Comparison of ENCODE assay signal across 24 cellular contexts in the genomic region with DNA sequence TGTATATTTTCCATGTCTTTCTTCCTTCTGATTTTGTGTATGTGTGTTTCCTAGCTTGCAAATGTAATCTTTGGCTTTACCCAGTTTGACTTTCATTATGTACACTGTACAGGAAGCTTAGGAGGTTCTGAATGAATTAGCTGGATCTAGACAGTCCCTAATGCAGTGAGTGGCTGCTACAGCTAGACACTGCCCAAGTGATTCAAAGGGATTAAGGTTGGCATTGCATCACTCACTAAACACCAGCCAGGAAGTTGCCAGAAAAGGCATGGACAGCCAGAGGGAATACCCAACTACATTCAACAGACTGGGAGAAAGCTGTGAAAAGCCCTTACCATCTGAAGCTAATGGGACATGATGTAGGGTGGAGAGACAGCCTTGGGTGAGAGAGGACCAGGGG.
A peak's percentile ranks its signal among the peaks of the same experiment; 100 is the strongest.
DNase-seq lines count a peak whose midpoint lies in the region; ATAC-seq and TF ChIP-seq lines count a peak whose summit lies in the region.
"Had no signal": no experiment of that assay in that cellular context is flagged by ENCODE, and none has a peak within 500 bp of the region (broad histone marks: within the 10 kb centered on the region; RNA-seq: fewer than 3 reads in every experiment).

No MANE protein-coding gene starts in this region.

- TF ChIP-seq CTCF in heart left ventricle (IDR thresholded peaks at IDR 0.05), result no peak
- no peak for TF ChIP-seq CTCF in left ventricle myocardium inferior (IDR thresholded peaks at IDR 0.05; ENCODE audit: borderline replicate concordance)
- TF ChIP-seq CTCF in PC-9 (conservative IDR thresholded peaks at IDR 0.05), result no peak
- no peak for TF ChIP-seq CTCF in smooth muscle cell (IDR thresholded peaks at IDR 0.05; ENCODE audit: borderline replicate concordance, insufficient read depth, poor library complexity, severe bottlenecking)

- no peaks in the 10 kb centered on the region for H3F3A ChIP-seq in PC-9 (ENCODE audit: insufficient read depth, low read depth)
- peaks cover 6% of the 10 kb centered on the region for H3F3A ChIP-seq in smooth muscle cell (ENCODE audit: low read depth)

- H3K27ac ChIP-seq in heart left ventricle (no peak overlapping the region), left ventricle myocardium inferior (replicated peaks) (no peak overlapping the region), PC-9 (no peak overlapping the region), epithelial cell of prostate (peak overlapping the region; percentile 93), smooth muscle cell (ENCODE audit: low read depth) (peak overlapping the region; percentile 61)
- H3K27ac ChIP-seq: C4-2B, cardiac muscle cell, parathyroid adenoma had no signal

- H4K20me1 ChIP-seq in PC-9 (ENCODE audit: insufficient read depth), result no peaks in the 10 kb centered on the region
- H4K20me1 ChIP-seq in smooth muscle cell (ENCODE audit: low read depth), result no peaks in the 10 kb centered on the region

- H3K27me3 ChIP-seq in heart left ventricle (no peaks in the 10 kb centered on the region), left ventricle myocardium inferior (ENCODE audit: low read depth) (no peaks in the 10 kb centered on the region), PC-9 (ENCODE audit: insufficient read depth, low read depth) (no peaks in the 10 kb centered on the region), smooth muscle cell (ENCODE audit: low read depth) (no peaks in the 10 kb centered on the region)
- H3K27me3 ChIP-seq: cardiac muscle cell had no signal

- no peak for TF ChIP-seq POLR2A in heart left ventricle (IDR thresholded peaks at IDR 0.05)

- POLR2A ChIA-PET in PC-9 (lab: Charles Lee; ENCODE audit: unreplicated experiment), result no interaction called here

- no TSS peak for BruUV-seq in PC-9 (replicated peaks; lab: Mats Ljungman, UMichigan)

- H3K9ac ChIP-seq in smooth muscle cell (ENCODE audit: low read depth), result no peak overlapping the region
- H3K9ac ChIP-seq: parathyroid adenoma had no signal

- CTCF ChIA-PET in PC-9 (lab: Charles Lee), result no interaction called here

- H3K4me1 Mint-ChIP-seq in natural killer cell treated with Interleukin-12 subunit alpha and Interleukin-12 subunit beta and Interleukin-15 and Interleukin-18, amount 100 ng/mL, for 72 hours (ENCODE audit: low read depth in 2 of 2), result no peaks in the 10 kb centered on the region
- H3K4me1 Mint-ChIP-seq: nephron progenitor cell had no signal

- H3K4me3 ChIP-seq in heart left ventricle, result no peak overlapping the region
- no peak overlapping the region for H3K4me3 ChIP-seq in left ventricle myocardium inferior
- H3K4me3 ChIP-seq in PC-9, result no peak overlapping the region
- no peak overlapping the region for H3K4me3 ChIP-seq in smooth muscle cell
- H3K4me3 ChIP-seq: cardiac muscle cell, HAP-1, K562 had no signal

- H3K27ac Mint-ChIP-seq in natural killer cell treated with Interleukin-12 subunit alpha and Interleukin-12 subunit beta and Interleukin-15 and Interleukin-18, amount 100 ng/mL, for 72 hours, result no peak overlapping the region
- H3K27ac Mint-ChIP-seq: activated CD8-positive, alpha-beta T cell treated with anti-CD3 and anti-CD28 coated beads for 36 hours; dendritic cell treated with granulocyte-macrophage colony-stimulating factor and Interleukin-4, amounts not matched to agents 40 ng/mL and 50 ng/mL, for 4 days; nephron progenitor cell had no signal

- H3K27me3 Mint-ChIP-seq in natural killer cell treated with Interleukin-12 subunit alpha and Interleukin-12 subunit beta and Interleukin-15 and Interleukin-18, amount 100 ng/mL, for 72 hours, result peaks cover 14 to 44% of the 10 kb centered on the region in 2 donors
- H3K27me3 Mint-ChIP-seq: dendritic cell treated with granulocyte-macrophage colony-stimulating factor and Interleukin-4, amounts not matched to agents 40 ng/mL and 50 ng/mL, for 4 days had no signal

- no peaks in the 10 kb centered on the region for H3K36me3 Mint-ChIP-seq in natural killer cell treated with Interleukin-12 subunit alpha and Interleukin-12 subunit beta and Interleukin-15 and Interleukin-18, amount 100 ng/mL, for 72 hours

- peak overlapping the region; percentile 53; the same call in 1 of the 2 replicates for H2AFZ ChIP-seq in PC-9
- peak overlapping the region; percentile 42 for H2AFZ ChIP-seq in smooth muscle cell (ENCODE audit: low read depth)
- H2AFZ ChIP-seq: parathyroid adenoma had no signal

- H3K4me3 Mint-ChIP-seq in natural killer cell treated with Interleukin-12 subunit alpha and Interleukin-12 subunit beta and Interleukin-15 and Interleukin-18, amount 100 ng/mL, for 72 hours, result no peak overlapping the region
- H3K4me3 Mint-ChIP-seq: activated CD8-positive, alpha-beta T cell treated with anti-CD3 and anti-CD28 coated beads for 36 hours; dendritic cell treated with granulocyte-macrophage colony-stimulating factor and Interleukin-4, amounts not matched to agents 40 ng/mL and 50 ng/mL, for 4 days; nephron progenitor cell had no signal

- intact Hi-C loops in heart left ventricle (cut with DNase I) (no loop called here), left ventricle myocardium inferior (cut with micrococcal nuclease) (no loop called here), PC-9 (cut with micrococcal nuclease; ENCODE audit: unreplicated experiment) (no loop called here)

- DNase-seq in heart left ventricle (no peak), left ventricle myocardium inferior (no peak), PC-9 (no peak), epithelial cell of prostate (ENCODE audit: low read depth, low spot score) (peak; percentile 34), smooth muscle cell (lab: John Stamatoyannopoulos, UW; ENCODE audit: unreplicated experiment) (no peak), C1 segment of cervical spinal cord (lab: John Stamatoyannopoulos, UW) (no peak)
- no peak for DNase-seq in natural killer cell treated with Interleukin-12 subunit alpha and Interleukin-12 subunit beta and Interleukin-15 and Interleukin-18, amount 100 ng/mL, for 72 hours (ENCODE audit: low spot score)
- DNase-seq: activated CD4-positive, CD25-positive, alpha-beta regulatory T cell treated with anti-CD3 and anti-CD28 coated beads, Interleukin-2, amount 50 U/mL, for 72 hours; activated CD8-positive, alpha-beta T cell treated with anti-CD3 and anti-CD28 coated beads for 36 hours; activated gamma-delta T cell; activated T-cell treated with anti-CD3 and anti-CD28 coated beads for 4 hours; GDM1; head of caudate nucleus; NCI-H1694 treated with DMSO at 0.1 percent for 48 hours; NCI-H2227 treated with DMSO at 0.1 percent for 48 hours; nephron progenitor cell; NK-92 treated with Interleukin-12 subunit alpha and Interleukin-12 subunit beta, amount 100 ng/mL, for 24 hours had no signal

- H3K9me3 Mint-ChIP-seq in natural killer cell treated with Interleukin-12 subunit alpha and Interleukin-12 subunit beta and Interleukin-15 and Interleukin-18, amount 100 ng/mL, for 72 hours, result no peaks in the 10 kb centered on the region
- H3K9me3 Mint-ChIP-seq: dendritic cell treated with granulocyte-macrophage colony-stimulating factor and Interleukin-4, amounts not matched to agents 40 ng/mL and 50 ng/mL, for 4 days had no signal

- H3K79me2 ChIP-seq in PC-9 (ENCODE audit: low read depth), result no peaks in the 10 kb centered on the region
- H3K79me2 ChIP-seq in smooth muscle cell (ENCODE audit: low read depth), result no peaks in the 10 kb centered on the region
- H3K79me2 ChIP-seq: parathyroid adenoma had no signal

- no peaks in the 10 kb centered on the region for H3K36me3 ChIP-seq in heart left ventricle
- H3K36me3 ChIP-seq in left ventricle myocardium inferior, result no peaks in the 10 kb centered on the region
- H3K36me3 ChIP-seq in PC-9 (ENCODE audit: low read depth), result no peaks in the 10 kb centered on the region
- no peaks in the 10 kb centered on the region for H3K36me3 ChIP-seq in smooth muscle cell (ENCODE audit: low read depth)
- H3K36me3 ChIP-seq: cardiac muscle cell, HAP-1 had no signal

- ATAC-seq in heart left ventricle (peak in 3 of 4 donors; percentile 42 to 58 (median 58)), GM19397 (IDR thresholded peaks at IDR 0.05; ENCODE audit: unreplicated experiment) (no peak)
- no peak for ATAC-seq in natural killer cell treated with Interleukin-12 subunit alpha and Interleukin-12 subunit beta and Interleukin-15 and Interleukin-18, amount 100 ng/mL, for 72 hours
- ATAC-seq: activated CD8-positive, alpha-beta T cell treated with anti-CD3 and anti-CD28 coated beads for 36 hours; K562 had no signal

- H3K9me3 ChIP-seq in heart left ventricle, result peaks cover 0 to 18% (median 2%) of the 10 kb centered on the region in 12 donors
- H3K9me3 ChIP-seq in left ventricle myocardium inferior (replicated peaks), result peaks cover 26% of the 10 kb centered on the region
- no peaks in the 10 kb centered on the region for H3K9me3 ChIP-seq in PC-9 (ENCODE audit: insufficient read depth, low read depth)
- no peaks in the 10 kb centered on the region for H3K9me3 ChIP-seq in smooth muscle cell (replicated peaks; ENCODE audit: low read depth)
- H3K9me3 ChIP-seq: HAP-1 had no signal

- no peaks in the 10 kb centered on the region for H3K9me2 ChIP-seq in PC-9 (ENCODE audit: insufficient read depth)

- no peaks in the 10 kb centered on the region for H3K4me1 ChIP-seq in heart left ventricle
- no peaks in the 10 kb centered on the region for H3K4me1 ChIP-seq in left ventricle myocardium inferior
- peaks cover 11% of the 10 kb centered on the region for H3K4me1 ChIP-seq in PC-9 (replicated peaks; ENCODE audit: insufficient read depth)
- H3K4me1 ChIP-seq in smooth muscle cell (ENCODE audit: low read depth), result no peaks in the 10 kb centered on the region
- H3K4me1 ChIP-seq: HAP-1, parathyroid adenoma had no signal

- H3K4me2 ChIP-seq in PC-9 (peak overlapping the region; percentile 4; the same call in 1 of the 2 replicates), smooth muscle cell (peak overlapping the region; percentile 64)

Comparison
In these comparisons a context has a peak if more than half of its experiments do, and no peak if none do; other contexts are left out.
1. ATAC-seq: peak in heart left ventricle (3 of 4); none in natural killer cell treated with Interleukin-12 subunit alpha and Interleukin-12 subunit beta and Interleukin-15 and Interleukin-18, amount 100 ng/mL, for 72 hours (0 of 2) and GM19397 (single experiment).
2. H3K27ac ChIP-seq: peak in epithelial cell of prostate (single experiment) and smooth muscle cell (single experiment); none in heart left ventricle (0 of 12), left ventricle myocardium inferior (single experiment) and PC-9 (single experiment).